ENCODE assay signal across 9 cellular contexts in the genomic region with DNA sequence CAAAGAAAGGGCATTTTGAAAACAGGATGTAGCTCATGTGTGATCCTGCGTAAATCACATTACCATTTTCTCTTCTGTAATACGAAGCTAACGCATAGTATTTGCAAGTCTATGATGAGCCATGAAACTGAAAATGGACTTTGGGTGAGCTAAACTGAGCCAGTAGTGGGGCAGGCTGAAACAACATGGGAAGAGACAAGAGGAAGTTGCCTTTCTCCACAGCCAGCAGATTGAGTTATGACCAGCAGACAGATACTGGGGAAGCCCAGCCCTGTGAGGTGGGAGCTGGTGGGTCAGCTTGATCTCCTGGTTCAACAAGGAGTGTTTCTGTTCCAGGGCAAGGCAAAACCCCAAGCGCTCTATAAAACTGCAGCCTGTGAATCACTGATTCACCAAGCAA. TPM values are rescaled to one million over a fixed set of nuclear protein-coding genes. Genes with fewer than 3 reads are reported as not detected.
A peak's percentile ranks its signal among the peaks of the same experiment; 100 is the strongest.
DNase-seq lines count a peak whose midpoint lies in the region; ATAC-seq and TF ChIP-seq lines count a peak whose summit lies in the region.
"Had no signal": no experiment of that assay in that cellular context is flagged by ENCODE, and none has a peak within 500 bp of the region (broad histone marks: within the 10 kb centered on the region; RNA-seq: fewer than 3 reads in every experiment).

No MANE protein-coding gene starts in this region.

- peaks cover 54% of the 10 kb centered on the region for H3K4me1 Mint-ChIP-seq in activated naive CD8-positive, alpha-beta T cell treated with anti-CD3 and anti-CD28 coated beads, Interleukin-2, amount 50 U/mL, for 24 hours
- H3K4me1 Mint-ChIP-seq in activated naive CD8-positive, alpha-beta T cell treated with anti-CD3 and anti-CD28 coated beads for 36 hours: no peaks in the 10 kb centered on the region

- no peaks in the 10 kb centered on the region for H3K9me3 Mint-ChIP-seq in activated naive CD8-positive, alpha-beta T cell treated with anti-CD3 and anti-CD28 coated beads, Interleukin-2, amount 50 U/mL, for 24 hours
- H3K9me3 Mint-ChIP-seq in activated naive CD8-positive, alpha-beta T cell treated with anti-CD3 and anti-CD28 coated beads for 36 hours: no peaks in the 10 kb centered on the region
- H3K9me3 Mint-ChIP-seq: activated CD4-positive, alpha-beta memory T cell treated with anti-CD3 and anti-CD28 coated beads, Interleukin-2, amount 10 ng/mL, durations not matched to agents 7 days and 5 days had no signal

- no peaks in the 10 kb centered on the region for H3K27me3 ChIP-seq in thyroid gland

- H3K27me3 Mint-ChIP-seq in activated naive CD8-positive, alpha-beta T cell treated with anti-CD3 and anti-CD28 coated beads, Interleukin-2, amount 50 U/mL, for 24 hours: peaks cover 2% of the 10 kb centered on the region
- H3K27me3 Mint-ChIP-seq in activated naive CD8-positive, alpha-beta T cell treated with anti-CD3 and anti-CD28 coated beads for 36 hours: peaks cover 3% of the 10 kb centered on the region

- TF ChIP-seq CTCF in thyroid gland (IDR thresholded peaks at IDR 0.05): no peak

- H3K27ac ChIP-seq in caudate nucleus (ENCODE audit: low read depth, low read length): peak overlapping the region; percentile 89
- peak overlapping the region; percentile 98 for H3K27ac ChIP-seq in thyroid gland

- no peak for TF ChIP-seq POLR2A in thyroid gland (IDR thresholded peaks at IDR 0.05)

- ATAC-seq in activated naive CD8-positive, alpha-beta T cell treated with anti-CD3 and anti-CD28 coated beads, Interleukin-2, amount 50 U/mL, for 24 hours: no peak
- peak; percentile 58 for ATAC-seq in HG03175 (IDR thresholded peaks at IDR 0.05; ENCODE audit: unreplicated experiment)

- WGBS in thyroid gland, 2 donors: 88 to 89% methylated on average over 4 of the region's 4 CpGs

- peaks cover 94 to 96% of the 10 kb centered on the region in 2 donors for H3K4me1 ChIP-seq in thyroid gland

- H3K4me3 ChIP-seq in thyroid gland (replicated peaks in 1 of 3): no peak overlapping the region

- H3K36me3 Mint-ChIP-seq in activated naive CD8-positive, alpha-beta T cell treated with anti-CD3 and anti-CD28 coated beads, Interleukin-2, amount 50 U/mL, for 24 hours (ENCODE audit: low read depth): no peaks in the 10 kb centered on the region
- no peaks in the 10 kb centered on the region for H3K36me3 Mint-ChIP-seq in activated naive CD8-positive, alpha-beta T cell treated with anti-CD3 and anti-CD28 coated beads for 36 hours

- H3K27ac Mint-ChIP-seq in activated naive CD8-positive, alpha-beta T cell treated with anti-CD3 and anti-CD28 coated beads, Interleukin-2, amount 50 U/mL, for 24 hours: peak overlapping the region; percentile 20
- no peak overlapping the region for H3K27ac Mint-ChIP-seq in activated naive CD8-positive, alpha-beta T cell treated with anti-CD3 and anti-CD28 coated beads for 36 hours
- H3K27ac Mint-ChIP-seq: activated CD4-positive, alpha-beta memory T cell treated with anti-CD3 and anti-CD28 coated beads, Interleukin-2, amount 10 ng/mL, durations not matched to agents 7 days and 5 days had no signal

- no peak overlapping the region for H3K4me3 Mint-ChIP-seq in activated naive CD8-positive, alpha-beta T cell treated with anti-CD3 and anti-CD28 coated beads, Interleukin-2, amount 50 U/mL, for 24 hours
- no peak overlapping the region for H3K4me3 Mint-ChIP-seq in activated naive CD8-positive, alpha-beta T cell treated with anti-CD3 and anti-CD28 coated beads for 36 hours
- H3K4me3 Mint-ChIP-seq: activated CD4-positive, alpha-beta memory T cell treated with anti-CD3 and anti-CD28 coated beads, Interleukin-2, amount 10 ng/mL, durations not matched to agents 7 days and 5 days had no signal

- DNase-seq in activated naive CD8-positive, alpha-beta T cell treated with anti-CD3 and anti-CD28 coated beads, Interleukin-2, amount 50 U/mL, for 24 hours: no peak
- DNase-seq in activated naive CD8-positive, alpha-beta T cell treated with anti-CD3 and anti-CD28 coated beads for 36 hours: no peak
- DNase-seq in caudate nucleus (lab: John Stamatoyannopoulos, UW) (no peak), thyroid gland (no peak), COLO829 (ENCODE audit: low spot score) (no peak), NCI-H69 (lab: John Stamatoyannopoulos, UW) (no peak), DMS53 (lab: John Stamatoyannopoulos, UW) (no peak)
- DNase-seq: activated CD4-positive, alpha-beta memory T cell treated with anti-CD3 and anti-CD28 coated beads, Interleukin-2, amount 10 ng/mL, durations not matched to agents 7 days and 5 days had no signal

- no peaks in the 10 kb centered on the region for H3K36me3 ChIP-seq in thyroid gland

- intact Hi-C loops in thyroid gland (cut with DNase I): no loop called here

- H3K9me3 ChIP-seq in thyroid gland: no peaks in the 10 kb centered on the region

RNA-seq across cellular contexts. Expression of a gene that starts 11.8 kb away (rescaled TPM):
- under 1 TPM; 0.14 to 0.16 TPM for total RNA-seq in activated naive CD8-positive, alpha-beta T cell treated with anti-CD3 and anti-CD28 coated beads for 36 hours
- total RNA-seq in thyroid gland: 10 to 100 TPM; 33.6 to 79.0 (median 50.0) TPM

Comparison
In these comparisons a context has a peak if more than half of its experiments do, and no peak if none do; other contexts are left out.
1. RNA of a gene that starts 11.8 kb away (total RNA-seq): 33.6 to 79.0 TPM in thyroid gland; 0.14 to 0.16 TPM in activated naive CD8-positive, alpha-beta T cell treated with anti-CD3 and anti-CD28 coated beads for 36 hours; every median in the first group is over 10 times any median in the second.